ENCODE assay signal across 1 cellular context in genomic region chr12:71646512-71646911, GRCh38.
TF ChIP-seq lines count a peak whose summit lies in the region.

No MANE protein-coding gene starts in this region.

TF ChIP-seq in K562, 482 proteins besides CTCF, POLR2A, EP300 and RAD21:
- no peak for TF ChIP-seq MECOM (CRISPR knock-in tag; IDR thresholded peaks at IDR 0.05)
- TF ChIP-seq RBM25 (IDR thresholded peaks at IDR 0.05; ENCODE audit: low read depth, low read length, severe bottlenecking) = peak; percentile 30
- peak; percentile 90 for TF ChIP-seq ZNF121 (CRISPR knock-in tag; conservative IDR thresholded peaks at IDR 0.05)
